ENCODE assay signal across 12 cellular contexts in the genomic region with DNA sequence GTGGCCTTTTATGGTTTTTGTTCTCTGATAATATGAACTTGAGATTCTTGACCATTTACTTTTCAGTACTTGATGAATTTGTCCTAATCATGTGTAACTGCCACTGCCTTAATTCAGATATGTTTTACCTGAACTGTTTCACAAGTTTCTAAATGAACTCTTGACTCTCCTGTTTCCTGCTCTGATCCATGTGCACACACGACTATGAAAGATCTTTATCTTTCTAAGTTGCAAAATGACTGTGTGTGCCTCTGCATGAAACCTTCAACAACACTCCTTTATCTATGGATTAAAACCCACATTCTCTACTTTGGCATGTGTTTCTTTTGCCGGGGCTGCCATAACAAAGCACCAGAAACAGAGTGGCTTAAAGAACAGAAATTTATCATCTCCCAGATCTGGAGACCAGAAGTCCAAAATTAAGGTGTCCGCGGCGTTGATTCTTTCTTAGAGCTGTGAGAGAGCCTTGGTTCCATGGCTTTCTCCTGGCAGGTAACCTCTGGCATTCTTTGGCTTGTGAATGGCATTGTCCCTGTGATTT.
DNase-seq lines count a peak whose midpoint lies in the region; ATAC-seq and TF ChIP-seq lines count a peak whose summit lies in the region.
"Had no signal": no experiment of that assay in that cellular context is flagged by ENCODE, and none has a peak within 500 bp of the region (broad histone marks: within the 10 kb centered on the region; RNA-seq: fewer than 3 reads in every experiment).

No MANE protein-coding gene starts in this region.

- no peaks in the 10 kb centered on the region for H3K4me1 ChIP-seq in left lung
- peaks cover 0 to 12% (median 6%) of the 10 kb centered on the region in 4 donors for H3K4me1 ChIP-seq in upper lobe of left lung
- H3K4me1 ChIP-seq: psoas muscle had no signal

- no peak for TF ChIP-seq POLR2A in upper lobe of left lung (IDR thresholded peaks at IDR 0.05)

- H3K27ac ChIP-seq in left lung (peak overlapping the region in 1 of 2 donors; percentile 13), upper lobe of left lung (no peak overlapping the region)
- H3K27ac ChIP-seq: psoas muscle had no signal

- DNase-seq in HT-29 (ENCODE audit: low spot score): peak; percentile 71
- DNase-seq in left lung: no peak
- DNase-seq in nucleus accumbens (lab: John Stamatoyannopoulos, UW): no peak
- no peak for DNase-seq in upper lobe of left lung
- DNase-seq: mesendoderm; NCI-H2227 treated with DMSO at 0.1 percent for 48 hours; psoas muscle; stimulated activated naive CD4-positive, alpha-beta T cell treated with Interleukin-2 at 50 U/mL for 16 hours; T-helper 9 cell had no signal

- no peak for TF ChIP-seq EP300 in upper lobe of left lung (IDR thresholded peaks at IDR 0.05)

- H3K36me3 ChIP-seq in left lung (no peaks in the 10 kb centered on the region), upper lobe of left lung (no peaks in the 10 kb centered on the region)

- H3K4me3 ChIP-seq in left lung: no peak overlapping the region
- H3K4me3 ChIP-seq in upper lobe of left lung: no peak overlapping the region
- H3K4me3 ChIP-seq: psoas muscle had no signal

- 68 to 69% methylated on average over 5 of the region's 5 CpGs for WGBS in upper lobe of left lung, 2 donors

- H3K27me3 ChIP-seq in left lung: no peaks in the 10 kb centered on the region
- no peaks in the 10 kb centered on the region for H3K27me3 ChIP-seq in upper lobe of left lung

- peak; percentile 43 for ATAC-seq in GM18909 (IDR thresholded peaks at IDR 0.05; ENCODE audit: poor library complexity, unreplicated experiment)
- ATAC-seq in GM21723 (IDR thresholded peaks at IDR 0.05; ENCODE audit: unreplicated experiment): peak; percentile 58
- peak; percentile 31 for ATAC-seq in left lung
- ATAC-seq in upper lobe of left lung (ENCODE audit: low FRiP score in 2 of 2): no peak
- no peak for ATAC-seq in GM19467 (IDR thresholded peaks at IDR 0.05; ENCODE audit: unreplicated experiment)
- ATAC-seq: psoas muscle had no signal

- H3K9me3 ChIP-seq in left lung (peaks cover 0 to 5% of the 10 kb centered on the region in 2 donors), upper lobe of left lung (no peaks in the 10 kb centered on the region)
- H3K9me3 ChIP-seq: psoas muscle had no signal

- TF ChIP-seq CTCF in left lung (IDR thresholded peaks at IDR 0.05) (no peak), upper lobe of left lung (IDR thresholded peaks at IDR 0.05) (no peak)

- intact Hi-C loops in left lung (cut with DNase I): no loop called here

Comparison
In these comparisons a context has a peak if more than half of its experiments do, and no peak if none do; other contexts are left out.
1. ATAC-seq: peak in GM18909 (single experiment), GM21723 (single experiment) and left lung (single experiment); none in upper lobe of left lung (0 of 2) and GM19467 (single experiment).